ENCODE assay signal across 18 cellular contexts in the genomic region with DNA sequence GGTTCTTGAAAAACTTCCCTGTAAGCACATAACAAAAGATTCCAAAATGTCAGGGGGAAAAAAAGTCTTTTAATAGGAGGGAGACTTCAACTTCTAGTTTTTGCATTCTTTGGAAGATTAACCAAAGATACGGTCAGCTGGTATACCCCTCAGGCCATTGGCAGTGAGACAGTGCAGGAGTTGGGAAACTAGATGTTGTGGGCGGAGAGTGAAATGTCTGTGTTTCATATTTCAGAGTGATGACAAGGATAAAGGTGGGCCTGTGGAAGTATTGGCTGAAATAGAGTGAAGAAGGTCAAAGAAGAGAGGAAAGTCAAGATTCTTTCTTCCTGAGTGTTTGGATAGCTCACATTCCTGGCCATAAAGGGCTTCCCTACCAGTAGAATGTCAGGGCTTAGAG. TPM values are rescaled to one million over a fixed set of nuclear protein-coding genes. Genes with fewer than 3 reads are reported as not detected.
"Had no signal": no experiment of that assay in that cellular context is flagged by ENCODE, and none has a peak within 500 bp of the region (broad histone marks: within the 10 kb centered on the region; RNA-seq: fewer than 3 reads in every experiment).

No MANE protein-coding gene starts in this region.

- H3K27ac Mint-ChIP-seq: activated CD4-positive, alpha-beta T cell treated with anti-CD3 and anti-CD28 coated beads, Interleukin-2, amount 10 ng/mL, durations not matched to agents 7 days and 5 days; activated naive CD4-positive, alpha-beta T cell treated with anti-CD3 and anti-CD28 coated beads for 36 hours; dendritic cell treated with granulocyte-macrophage colony-stimulating factor and Interleukin-4, amounts not matched to agents 40 ng/mL and 50 ng/mL, for 4 days; T-helper 1 cell treated with Interleukin-12 subunit alpha and Interleukin-12 subunit beta and Interleukin-4 antibody, amounts not matched to agents 30 μg/mL and 1 μg/mL, for 36 hours had no signal

- H3K4me3 Mint-ChIP-seq: activated CD4-positive, alpha-beta T cell treated with anti-CD3 and anti-CD28 coated beads, Interleukin-2, amount 10 ng/mL, durations not matched to agents 7 days and 5 days; activated naive CD4-positive, alpha-beta T cell treated with anti-CD3 and anti-CD28 coated beads for 36 hours; central memory CD8-positive, alpha-beta T cell; dendritic cell treated with granulocyte-macrophage colony-stimulating factor and Interleukin-4, amounts not matched to agents 40 ng/mL and 50 ng/mL, for 4 days; neural crest cell; T-helper 1 cell treated with Interleukin-12 subunit alpha and Interleukin-12 subunit beta and Interleukin-4 antibody, amounts not matched to agents 30 μg/mL and 1 μg/mL, for 36 hours had no signal

- H3K9me3 Mint-ChIP-seq: central memory CD8-positive, alpha-beta T cell; dendritic cell treated with granulocyte-macrophage colony-stimulating factor and Interleukin-4, amounts not matched to agents 40 ng/mL and 50 ng/mL, for 4 days; neural crest cell had no signal

- H3K4me1 Mint-ChIP-seq: neural crest cell had no signal

- DNase-seq: activated CD4-positive, alpha-beta T cell treated with anti-CD3 and anti-CD28 coated beads, Interleukin-2, amount 10 ng/mL, durations not matched to agents 7 days and 5 days; activated CD4-positive, CD25-positive, alpha-beta regulatory T cell; activated CD8-positive, alpha-beta memory T cell treated with anti-CD3 and anti-CD28 coated beads for 24 hours; activated naive CD4-positive, alpha-beta T cell treated with anti-CD3 and anti-CD28 coated beads for 36 hours; heart right ventricle; stimulated activated CD4-positive, alpha-beta T cell treated with anti-CD3 and anti-CD28 coated beads, Interleukin-15, amount 100 ng/mL, for 24 hours; stimulated activated CD4-positive, alpha-beta T cell treated with anti-CD3 and anti-CD28 coated beads, Interleukin-4, amount 100 ng/mL, for 4 hours had no signal

- H3K27ac ChIP-seq: adrenal gland, foreskin keratinocyte, heart right ventricle had no signal

- H3K36me3 ChIP-seq: adrenal gland, heart right ventricle had no signal

- ATAC-seq: foreskin keratinocyte, heart right ventricle had no signal

- FAIRE-seq: TTC549 had no signal

- H3K9me3 ChIP-seq: adrenal gland, heart right ventricle had no signal

- H3K4me1 ChIP-seq: adrenal gland, foreskin keratinocyte, heart right ventricle had no signal

- H3K4me3 ChIP-seq: adrenal gland, heart right ventricle had no signal

- H3K27me3 ChIP-seq: adrenal gland had no signal

RNA-seq across cellular contexts. Expression of a gene that starts 40.8 kb away (rescaled TPM):
- total RNA-seq: activated CD4-positive, alpha-beta T cell treated with anti-CD3 and anti-CD28 coated beads, Interleukin-2, amount 10 ng/mL, durations not matched to agents 7 days and 5 days; activated naive CD4-positive, alpha-beta T cell treated with anti-CD3 and anti-CD28 coated beads for 36 hours; foreskin keratinocyte; heart right ventricle; myocyte; neural crest cell; osteocyte had no signal
- polyA plus RNA-seq: esophagus, foreskin keratinocyte, heart right ventricle had no signal

RNA-seq across cellular contexts. Expression of a gene that starts 56.3 kb away (rescaled TPM):
- total RNA-seq: activated CD4-positive, alpha-beta T cell treated with anti-CD3 and anti-CD28 coated beads, Interleukin-2, amount 10 ng/mL, durations not matched to agents 7 days and 5 days; activated naive CD4-positive, alpha-beta T cell treated with anti-CD3 and anti-CD28 coated beads for 36 hours; adrenal gland; foreskin keratinocyte; heart right ventricle; kidney epithelial cell; myocyte; neural crest cell; osteocyte had no signal
- polyA plus RNA-seq: adrenal gland, esophagus, foreskin keratinocyte, heart right ventricle had no signal
